Comparison of ENCODE assay signal across 29 cellular contexts in the genomic region with DNA sequence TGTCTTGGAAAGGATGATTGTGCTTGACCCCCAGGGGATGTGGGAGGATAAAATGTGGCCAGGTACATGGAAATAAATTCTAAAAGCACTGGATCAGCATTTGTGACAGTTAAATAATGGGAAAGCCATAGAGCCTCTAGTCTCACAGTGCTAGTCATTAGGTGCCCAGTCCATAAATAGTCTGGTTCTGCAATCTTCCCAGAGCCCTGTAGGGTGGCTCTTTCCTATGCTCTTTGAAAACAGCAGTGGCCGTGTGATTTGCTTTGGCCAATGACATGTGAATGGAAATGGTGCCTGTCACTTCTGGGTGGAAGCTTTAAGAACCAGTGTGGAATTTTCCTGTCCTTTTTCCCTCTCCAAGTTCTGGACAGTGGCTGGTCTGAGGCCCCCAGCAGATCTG.
"Had no signal": no experiment of that assay in that cellular context is flagged by ENCODE, and none has a peak within 500 bp of the region (broad histone marks: within the 10 kb centered on the region; RNA-seq: fewer than 3 reads in every experiment).

No MANE protein-coding gene starts in this region.

- H3K4me3 Mint-ChIP-seq: memory B cell; mesothelial cell of epicardium; naive B cell; natural killer cell treated with Interleukin-12 subunit alpha and Interleukin-12 subunit beta and Interleukin-15 and Interleukin-18, amount 100 ng/mL, for 72 hours; neural crest cell; stimulated activated naive CD8-positive, alpha-beta T cell treated with anti-CD3 and anti-CD28 coated beads, Interleukin-15, amount 100 ng/mL, for 72 hours had no signal

- H3K79me2 ChIP-seq: hepatocyte, parathyroid adenoma had no signal

- H3K27ac ChIP-seq: dorsolateral prefrontal cortex, epithelial cell of prostate, esophagus muscularis mucosa, foreskin keratinocyte, gastroesophageal sphincter, heart left ventricle, hepatocyte, parathyroid adenoma, suprapubic skin had no signal

- DNase-seq: dorsolateral prefrontal cortex; effector CD4-positive, alpha-beta T cell; foreskin keratinocyte; heart left ventricle; kidney; mucosa of descending colon; naive B cell; stimulated activated CD4-positive, alpha-beta T cell treated with anti-CD3 and anti-CD28 coated beads, Interleukin-12 subunit alpha, Interleukin-12 subunit beta, amount 100 ng/mL, for 4 hours; stimulated activated CD4-positive, alpha-beta T cell treated with anti-CD3 and anti-CD28 coated beads, Interleukin-1b, Interleukin-23, amount 100 ng/mL, for 48 hours; stimulated activated CD4-positive, alpha-beta T cell treated with anti-CD3 and anti-CD28 coated beads, Interleukin-4, amount 100 ng/mL, for 1 hour; stimulated activated CD8-positive, alpha-beta memory T cell treated with anti-CD3 and anti-CD28 coated beads, Interleukin-4, amount 100 ng/mL, for 48 hours; stimulated activated naive CD4-positive, alpha-beta T cell; stimulated activated naive CD8-positive, alpha-beta T cell treated with anti-CD3 and anti-CD28 coated beads, Interleukin-15, amount 100 ng/mL, for 72 hours; trophoblast cell had no signal

- H3K9ac ChIP-seq: parathyroid adenoma had no signal

- H3K4me2 ChIP-seq: hepatocyte, smooth muscle cell had no signal

- H3K9me3 Mint-ChIP-seq: memory B cell; mesothelial cell of epicardium; natural killer cell treated with Interleukin-12 subunit alpha and Interleukin-12 subunit beta and Interleukin-15 and Interleukin-18, amount 100 ng/mL, for 72 hours; neural crest cell; stimulated activated naive CD8-positive, alpha-beta T cell treated with anti-CD3 and anti-CD28 coated beads, Interleukin-15, amount 100 ng/mL, for 72 hours had no signal

- H3K9me3 ChIP-seq: esophagus muscularis mucosa, gastroesophageal sphincter, heart left ventricle, mucosa of descending colon, suprapubic skin had no signal

- ATAC-seq: foreskin keratinocyte; gastroesophageal sphincter; heart left ventricle; left lobe of liver; mucosa of descending colon; natural killer cell treated with Interleukin-12 subunit alpha and Interleukin-12 subunit beta and Interleukin-15 and Interleukin-18, amount 100 ng/mL, for 72 hours; sciatic nerve; stimulated activated naive CD8-positive, alpha-beta T cell treated with anti-CD3 and anti-CD28 coated beads, Interleukin-15, amount 100 ng/mL, for 72 hours had no signal

- H3K36me3 ChIP-seq: esophagus muscularis mucosa, gastroesophageal sphincter, heart left ventricle, suprapubic skin had no signal

- H3K27ac Mint-ChIP-seq: memory B cell; mesothelial cell of epicardium; naive B cell; natural killer cell treated with Interleukin-12 subunit alpha and Interleukin-12 subunit beta and Interleukin-15 and Interleukin-18, amount 100 ng/mL, for 72 hours; progenitor cell of endocrine pancreas had no signal

- H3K4me1 ChIP-seq: foreskin keratinocyte, heart left ventricle, parathyroid adenoma had no signal

- H3K27me3 ChIP-seq: dorsolateral prefrontal cortex, esophagus muscularis mucosa, gastroesophageal sphincter, heart left ventricle, hepatocyte, suprapubic skin had no signal

- H3K27me3 Mint-ChIP-seq: memory B cell; progenitor cell of endocrine pancreas; stimulated activated naive CD8-positive, alpha-beta T cell treated with anti-CD3 and anti-CD28 coated beads, Interleukin-15, amount 100 ng/mL, for 72 hours had no signal

- H3K36me3 Mint-ChIP-seq: memory B cell; mesothelial cell of epicardium; naive B cell; natural killer cell treated with Interleukin-12 subunit alpha and Interleukin-12 subunit beta and Interleukin-15 and Interleukin-18, amount 100 ng/mL, for 72 hours had no signal

- H3K4me3 ChIP-seq: dorsolateral prefrontal cortex, esophagus muscularis mucosa, gastroesophageal sphincter, heart left ventricle, hepatocyte, lung, mucosa of descending colon, smooth muscle cell, suprapubic skin had no signal

- H3K4me1 Mint-ChIP-seq: memory B cell; naive B cell; neural crest cell; stimulated activated naive CD8-positive, alpha-beta T cell treated with anti-CD3 and anti-CD28 coated beads, Interleukin-15, amount 100 ng/mL, for 72 hours had no signal
